In genomic region chr3:40843851-40844548, GRCh38 we compare ENCODE assay signal across 21 cellular contexts.
DNase-seq lines count a peak whose midpoint lies in the region; ATAC-seq and TF ChIP-seq lines count a peak whose summit lies in the region.
"Had no signal": no experiment of that assay in that cellular context is flagged by ENCODE, and none has a peak within 500 bp of the region (broad histone marks: within the 10 kb centered on the region; RNA-seq: fewer than 3 reads in every experiment).

No MANE protein-coding gene starts in this region.

- H3K56ac ChIP-seq in H9 (ENCODE audit: insufficient read length, low read depth, low read length): no peak overlapping the region

- H3K36me3 Mint-ChIP-seq in H9 (ENCODE audit: insufficient read depth in 1 of 3, low read depth in 3 of 3) (peaks cover 4 to 8% (median 6%) of the 10 kb centered on the region in 3 experiments), progenitor cell of endocrine pancreas (ENCODE audit: insufficient read depth) (no peaks in the 10 kb centered on the region)
- H3K36me3 Mint-ChIP-seq in activated naive CD4-positive, alpha-beta T cell treated with anti-CD3 and anti-CD28 coated beads for 36 hours (ENCODE audit: low read depth): no peaks in the 10 kb centered on the region
- H3K36me3 Mint-ChIP-seq: immature natural killer cell had no signal

- no peak overlapping the region for H3K23ac ChIP-seq in H9 (ENCODE audit: insufficient read length, low read depth, low read length)

- H3K23me2 ChIP-seq in H9 (ENCODE audit: insufficient read length, low read depth, low read length, poor library complexity, severe bottlenecking): no peaks in the 10 kb centered on the region

- CTCF ChIA-PET in activated naive CD4-positive, alpha-beta T cell treated with anti-CD3 and anti-CD28 coated beads for 36 hours (lab: Charles Lee): interaction anchor here (0.6 to 0.7 kb wide), 2 partner anchors 27 to 241 kb away, joined by 3 read pairs; no protein-coding TSS in a partner anchor

- H3K4me1 Mint-ChIP-seq in H9 (peaks cover 40 to 45% of the 10 kb centered on the region in 2 experiments), progenitor cell of endocrine pancreas (ENCODE audit: low read depth) (peaks cover 15% of the 10 kb centered on the region)
- no peaks in the 10 kb centered on the region for H3K4me1 Mint-ChIP-seq in activated naive CD4-positive, alpha-beta T cell treated with anti-CD3 and anti-CD28 coated beads for 36 hours (ENCODE audit: low read depth)
- H3K4me1 Mint-ChIP-seq: IgD-negative memory B cell, immature natural killer cell, memory B cell had no signal

- H3K4me3 Mint-ChIP-seq in H9 (no peak overlapping the region), progenitor cell of endocrine pancreas (ENCODE audit: low read depth) (no peak overlapping the region)
- H3K4me3 Mint-ChIP-seq in activated naive CD4-positive, alpha-beta T cell treated with anti-CD3 and anti-CD28 coated beads for 36 hours: no peak overlapping the region
- H3K4me3 Mint-ChIP-seq: activated CD8-positive, alpha-beta T cell treated with anti-CD3 and anti-CD28 coated beads for 36 hours; activated T-helper 1 cell treated with anti-CD3 and anti-CD28 coated beads, Interleukin-12 subunit alpha, Interleukin-12 subunit beta, Interleukin-2, Interleukin-4 antibody, amounts not matched to agents 30 ng/mL and 10 ng/mL and 1 ng/mL, durations not matched to agents 14 hours and 24 hours and 36 hours; IgD-negative memory B cell; immature natural killer cell; memory B cell had no signal

- no peak overlapping the region for H2AK5ac ChIP-seq in H9 (ENCODE audit: insufficient read length, low read length)

- peaks cover 2% of the 10 kb centered on the region; the same call in 1 of the 2 replicates for H3K27me3 Mint-ChIP-seq in H9 (ENCODE audit: low read depth)
- H3K27me3 Mint-ChIP-seq in progenitor cell of endocrine pancreas: no peaks in the 10 kb centered on the region
- H3K27me3 Mint-ChIP-seq in activated naive CD4-positive, alpha-beta T cell treated with anti-CD3 and anti-CD28 coated beads for 36 hours (ENCODE audit: low read depth): peaks cover 16% of the 10 kb centered on the region
- H3K27me3 Mint-ChIP-seq: activated CD8-positive, alpha-beta T cell treated with anti-CD3 and anti-CD28 coated beads for 36 hours; IgD-negative memory B cell had no signal

- no peak overlapping the region for H3T11ph ChIP-seq in H9 (ENCODE audit: low read length)

- H3K79me1 ChIP-seq in H9 (ENCODE audit: insufficient read depth, low read depth, low read length, poor library complexity, severe bottlenecking): no peaks in the 10 kb centered on the region

- H3K9ac ChIP-seq in H9 (ENCODE audit: extremely low read depth, insufficient read length, low read length): no peak overlapping the region

- H3K18ac ChIP-seq in H9 (ENCODE audit: insufficient read length, low read depth, low read length): no peak overlapping the region

- H2BK15ac ChIP-seq in H9 (ENCODE audit: low read depth, low read length): no peak overlapping the region

- WGBS in H9 (ENCODE audit: extremely low coverage, insufficient read length, low lambda C conversion rate): no CpG with 5 or more reads among the region's 7 CpGs

- ATAC-seq in foreskin keratinocyte: peak; percentile 80
- ATAC-seq: activated CD8-positive, alpha-beta T cell treated with anti-CD3 and anti-CD28 coated beads for 36 hours had no signal

- peaks cover 8 to 9% of the 10 kb centered on the region in 2 experiments for H3K9me3 Mint-ChIP-seq in H9
- H3K9me3 Mint-ChIP-seq in progenitor cell of endocrine pancreas (ENCODE audit: low read depth): no peaks in the 10 kb centered on the region
- H3K9me3 Mint-ChIP-seq in activated naive CD4-positive, alpha-beta T cell treated with anti-CD3 and anti-CD28 coated beads for 36 hours: peaks cover 8% of the 10 kb centered on the region
- H3K9me3 Mint-ChIP-seq: activated CD8-positive, alpha-beta T cell treated with anti-CD3 and anti-CD28 coated beads for 36 hours; activated T-helper 1 cell treated with anti-CD3 and anti-CD28 coated beads, Interleukin-12 subunit alpha, Interleukin-12 subunit beta, Interleukin-2, Interleukin-4 antibody, amounts not matched to agents 30 ng/mL and 10 ng/mL and 1 ng/mL, durations not matched to agents 14 hours and 24 hours and 36 hours had no signal

- intact Hi-C loops in activated naive CD4-positive, alpha-beta T cell treated with anti-CD3 and anti-CD28 coated beads for 36 hours (cut with micrococcal nuclease): no loop called here
- intact Hi-C loops in ascending aorta (cut with DNase I): no loop called here

- H3K27ac Mint-ChIP-seq in H9 (peak overlapping the region in 2 of 3 experiments; percentile 22 to 43; a peak in 2 of 7 replicates), progenitor cell of endocrine pancreas (peak overlapping the region; percentile 14)
- H3K27ac Mint-ChIP-seq in activated naive CD4-positive, alpha-beta T cell treated with anti-CD3 and anti-CD28 coated beads for 36 hours: no peak overlapping the region
- H3K27ac Mint-ChIP-seq: activated CD8-positive, alpha-beta T cell treated with anti-CD3 and anti-CD28 coated beads for 36 hours; activated T-helper 1 cell treated with anti-CD3 and anti-CD28 coated beads, Interleukin-12 subunit alpha, Interleukin-12 subunit beta, Interleukin-2, Interleukin-4 antibody, amounts not matched to agents 30 ng/mL and 10 ng/mL and 1 ng/mL, durations not matched to agents 14 hours and 24 hours and 36 hours; IgD-negative memory B cell; immature natural killer cell; memory B cell had no signal

- DNase-seq in H9: peak; percentile 59
- peak; percentile 10 for DNase-seq in SK-MEL-5 (ENCODE audit: low read depth, low spot score)
- peak; percentile 60 to 84 for DNase-seq in foreskin keratinocyte
- no peak for DNase-seq in progenitor cell of endocrine pancreas (ENCODE audit: low spot score, unreplicated experiment)
- DNase-seq in stimulated activated CD4-positive, alpha-beta T cell treated with anti-CD3 and anti-CD28 coated beads, Interleukin-4, amount 100 ng/mL, for 24 hours: no peak
- DNase-seq in activated naive CD4-positive, alpha-beta T cell treated with anti-CD3 and anti-CD28 coated beads for 36 hours: no peak
- no peak for DNase-seq in ascending aorta (ENCODE audit: low spot score in 2 of 2)
- no peak for DNase-seq in DMS79 (lab: John Stamatoyannopoulos, UW)
- DNase-seq: activated CD8-positive, alpha-beta T cell treated with anti-CD3 and anti-CD28 coated beads for 36 hours; cerebellar nuclear complex; immature natural killer cell; MV-4-11; NCI-H2029 treated with DMSO at 0.1 percent for 48 hours; NCI-H510A; right lobe of liver; stimulated activated CD4-positive, alpha-beta T cell treated with anti-CD3 and anti-CD28 coated beads, Interleukin-4, amount 100 ng/mL, for 1 hour had no signal

- H4K20me1 ChIP-seq in H9 (ENCODE audit: control insufficient read depth, insufficient read depth, insufficient read length): no peaks in the 10 kb centered on the region

- no peak overlapping the region for H3K4me2 ChIP-seq in H9 (ENCODE audit: insufficient read depth, insufficient read length, low read length)

- no peaks in the 10 kb centered on the region for H3K79me2 ChIP-seq in H9 (ENCODE audit: insufficient read depth, low read length)

- H3K4me3 ChIP-seq in ascending aorta: no peak overlapping the region
- H3K4me3 ChIP-seq: adrenal gland, right lobe of liver, thoracic aorta had no signal

- no peaks in the 10 kb centered on the region for H3K9me3 ChIP-seq in H9 (ENCODE audit: control insufficient read depth, low read depth, low read length)
- H3K9me3 ChIP-seq in ascending aorta: no peaks in the 10 kb centered on the region
- H3K9me3 ChIP-seq: adrenal gland, right lobe of liver, thoracic aorta had no signal

- H3K4me1 ChIP-seq in H9 (ENCODE audit: insufficient read depth, low read length) (peaks cover 15% of the 10 kb centered on the region; the same call in 1 of the 2 replicates), foreskin keratinocyte (peaks cover 11% of the 10 kb centered on the region), ascending aorta (no peaks in the 10 kb centered on the region)
- H3K4me1 ChIP-seq: adrenal gland, right lobe of liver had no signal

- no peaks in the 10 kb centered on the region for H3K36me3 ChIP-seq in ascending aorta
- H3K36me3 ChIP-seq: adrenal gland, right lobe of liver, thoracic aorta had no signal

- no peak overlapping the region for H3K27ac ChIP-seq in H9 (ENCODE audit: insufficient read length, low read depth, low read length)
- no peak overlapping the region for H3K27ac ChIP-seq in foreskin keratinocyte
- no peak overlapping the region for H3K27ac ChIP-seq in ascending aorta
- H3K27ac ChIP-seq: right lobe of liver, thoracic aorta had no signal

- no peak overlapping the region for H2BK12ac ChIP-seq in H9 (ENCODE audit: insufficient read length, low read depth, low read length)

- no peak overlapping the region for H4K5ac ChIP-seq in H9 (ENCODE audit: insufficient read length, low read depth, low read length)

- no peak overlapping the region for H4K8ac ChIP-seq in H9 (replicated peaks; ENCODE audit: insufficient read length, low read depth, low read length)

- no peak for TF ChIP-seq CTCF in H9 (conservative IDR thresholded peaks at IDR 0.05)
- TF ChIP-seq CTCF in foreskin keratinocyte (conservative IDR thresholded peaks at IDR 0.05): no peak
- TF ChIP-seq CTCF in progenitor cell of endocrine pancreas (IDR thresholded peaks at IDR 0.05; ENCODE audit: unreplicated experiment): no peak
- no peak for TF ChIP-seq CTCF in ascending aorta (IDR thresholded peaks at IDR 0.05)

- H2AFZ ChIP-seq in H9 (ENCODE audit: low read length): no peak overlapping the region

- H3K14ac ChIP-seq in H9 (ENCODE audit: insufficient read depth, low read length): no peak overlapping the region

- H2BK120ac ChIP-seq in H9 (ENCODE audit: low read depth, low read length, poor library complexity, severe bottlenecking): no peak overlapping the region

- H4K91ac ChIP-seq in H9 (ENCODE audit: insufficient read length, low read depth, low read length): no peak overlapping the region

- H3K4ac ChIP-seq in H9 (ENCODE audit: low read depth, low read length): no peak overlapping the region

- no peak overlapping the region for H2BK5ac ChIP-seq in H9 (ENCODE audit: insufficient read length, low read length)

- H2BK20ac ChIP-seq in H9 (ENCODE audit: low read depth, low read length, poor library complexity, severe bottlenecking): no peak overlapping the region

- in situ Hi-C loops in SK-MEL-5 (cut with HindIII; ENCODE audit: low pct_unique_long_range_greater_than_20kb, low sequenced_read_pairs): no loop called here

- no peaks in the 10 kb centered on the region for H3K27me3 ChIP-seq in H9 (ENCODE audit: insufficient read depth, low read length)
- no peaks in the 10 kb centered on the region for H3K27me3 ChIP-seq in foreskin keratinocyte
- H3K27me3 ChIP-seq in ascending aorta: no peaks in the 10 kb centered on the region
- H3K27me3 ChIP-seq: adrenal gland, right lobe of liver had no signal

Comparison
In these comparisons a context has a peak if more than half of its experiments do, and no peak if none do; other contexts are left out.
1. DNase-seq: peak in H9 (single experiment), SK-MEL-5 (single experiment) and foreskin keratinocyte (2 of 2); none in progenitor cell of endocrine pancreas (single experiment), stimulated activated CD4-positive, alpha-beta T cell treated with anti-CD3 and anti-CD28 coated beads, Interleukin-4, amount 100 ng/mL, for 24 hours (single experiment), activated naive CD4-positive, alpha-beta T cell treated with anti-CD3 and anti-CD28 coated beads for 36 hours (single experiment), ascending aorta (0 of 2) and DMS79 (single experiment).